Comparison of ENCODE assay signal across 8 cellular contexts in genomic region chr17:14068542-14069250, GRCh38. TPM values are rescaled to one million over a fixed set of nuclear protein-coding genes. Genes with fewer than 3 reads are reported as not detected.
A peak's percentile ranks its signal among the peaks of the same experiment; 100 is the strongest.
DNase-seq lines count a peak whose midpoint lies in the region; ATAC-seq, FAIRE-seq and TF ChIP-seq lines count a peak whose summit lies in the region.

No MANE protein-coding gene starts in this region.

- H3K27me3 Mint-ChIP-seq in activated B cell treated with CpG ODN at 0.5 μM for 24 hours = no peaks in the 10 kb centered on the region

- H3K27ac ChIP-seq in keratinocyte (ENCODE audit: control insufficient read depth, insufficient read depth, low read length) = peak overlapping the region; percentile 91
- peak overlapping the region; percentile 39 to 54 for H3K27ac ChIP-seq in thoracic aorta

- no peaks in the 10 kb centered on the region for H3K9me3 ChIP-seq in keratinocyte (ENCODE audit: control insufficient read depth, low read depth, low read length)
- no peaks in the 10 kb centered on the region for H3K9me3 ChIP-seq in thoracic aorta

- ATAC-seq in GM18909 (IDR thresholded peaks at IDR 0.05; ENCODE audit: poor library complexity, unreplicated experiment) (peak; percentile 14), HG02938 (IDR thresholded peaks at IDR 0.05; ENCODE audit: unreplicated experiment) (peak; percentile 19), activated B cell treated with CpG ODN at 0.5 μM for 24 hours (ENCODE audit: low read depth) (peak; percentile 10), thoracic aorta (ENCODE audit: insufficient number of reproducible peaks, low FRiP score, low read depth) (no peak)

- no peaks in the 10 kb centered on the region for H4K20me1 ChIP-seq in keratinocyte (ENCODE audit: control insufficient read depth, extremely low read depth, insufficient read depth, low read length)

- H3K9ac ChIP-seq in keratinocyte (ENCODE audit: control insufficient read depth, extremely low read depth, insufficient read depth, low read length) = peak overlapping the region; percentile 95

- dilution Hi-C loops in keratinocyte (cut with MboI; ENCODE audit: extremely low pct_ligation_motif_present, low sequenced_read_pairs) = no loop called here

- TF ChIP-seq CTCF in activated B cell treated with CpG ODN at 0.5 μM for 24 hours (IDR thresholded peaks at IDR 0.05) = no peak
- no peak for TF ChIP-seq CTCF in keratinocyte (optimal IDR thresholded peaks at IDR 0.05 in 1 of 3, IDR thresholded peaks at IDR 0.05 in 1 of 3, conservative IDR thresholded peaks at IDR 0.05 in 1 of 3; ENCODE audit: extremely low read depth in 1 of 3, insufficient read depth in 2 of 3, low read length in 3 of 3)
- no peak for TF ChIP-seq CTCF in thoracic aorta (IDR thresholded peaks at IDR 0.05)

- peaks cover 25% of the 10 kb centered on the region for H3K36me3 Mint-ChIP-seq in activated B cell treated with CpG ODN at 0.5 μM for 24 hours (ENCODE audit: low read depth)

- peaks cover 33% of the 10 kb centered on the region for H3K4me1 Mint-ChIP-seq in activated B cell treated with CpG ODN at 0.5 μM for 24 hours

- H3K27ac Mint-ChIP-seq in activated B cell treated with CpG ODN at 0.5 μM for 24 hours = peak overlapping the region; percentile 90

- no peaks in the 10 kb centered on the region for H3K27me3 ChIP-seq in keratinocyte (ENCODE audit: control insufficient read depth, extremely low read depth, insufficient read depth, low read length)
- no peaks in the 10 kb centered on the region for H3K27me3 ChIP-seq in thoracic aorta (replicated peaks; ENCODE audit: insufficient read depth)

- H3K4me3 Mint-ChIP-seq in activated B cell treated with CpG ODN at 0.5 μM for 24 hours = peak overlapping the region; percentile 97

- peak overlapping the region; percentile 89 to 99 (median 92) for H3K4me3 ChIP-seq in keratinocyte (ENCODE audit: control insufficient read depth in 2 of 3, extremely low read depth in 1 of 3, insufficient read depth in 2 of 3, low read depth in 1 of 3, low read length in 3 of 3)
- peak overlapping the region; percentile 75 for H3K4me3 ChIP-seq in thoracic aorta

- H3K36me3 ChIP-seq in keratinocyte (ENCODE audit: control insufficient read depth in 2 of 2, extremely low read depth in 1 of 2, insufficient read depth in 2 of 2, low read length in 2 of 2) = no peaks in the 10 kb centered on the region
- H3K36me3 ChIP-seq in thoracic aorta = no peaks in the 10 kb centered on the region

- H3K79me2 ChIP-seq in keratinocyte (ENCODE audit: control insufficient read depth, insufficient read depth, low read length) = peaks cover 62% of the 10 kb centered on the region

- peak overlapping the region; percentile 72 for H3K4me2 ChIP-seq in keratinocyte (ENCODE audit: control insufficient read depth, extremely low read depth, insufficient read depth, low read depth, low read length)

- POLR2A ChIA-PET in activated B cell treated with CpG ODN at 0.5 μM for 24 hours (lab: Charles Lee) = interaction anchor here (0.6 to 1.5 kb wide), 3 partner anchors 14 to 462 kb away, joined by 4 to 5 read pairs (median 5); no protein-coding TSS in a partner anchor

- H3K9me3 Mint-ChIP-seq in activated B cell treated with CpG ODN at 0.5 μM for 24 hours = peaks cover 3% of the 10 kb centered on the region

- H3K4me1 ChIP-seq in keratinocyte (ENCODE audit: control insufficient read depth, extremely low read depth, insufficient read depth, low read length) (peaks cover 23% of the 10 kb centered on the region), thoracic aorta (ENCODE audit: control insufficient read depth in 1 of 2, low read depth in 2 of 2) (peaks cover 11 to 25% of the 10 kb centered on the region in 2 donors)

- H2AFZ ChIP-seq in keratinocyte (ENCODE audit: control insufficient read depth, low read length) = peak overlapping the region; percentile 100

- FAIRE-seq in keratinocyte (lab: Jason Lieb, UNC) = no peak

- DNase-seq in activated B cell treated with CpG ODN at 0.5 μM for 24 hours (no peak), keratinocyte (ENCODE audit: low read depth, low spot score) (no peak), thoracic aorta (ENCODE audit: low spot score) (no peak), foreskin melanocyte (no peak), NCI-H345 treated with DMSO at 0.1 percent for 48 hours (lab: John Stamatoyannopoulos, UW; ENCODE audit: unreplicated experiment) (no peak), COLO668 (lab: John Stamatoyannopoulos, UW; ENCODE audit: unreplicated experiment) (no peak)

- CTCF ChIA-PET in activated B cell treated with CpG ODN at 0.5 μM for 24 hours (lab: Charles Lee) = no interaction called here

- intact Hi-C loops in activated B cell treated with CpG ODN at 0.5 μM for 24 hours (cut with micrococcal nuclease) = loop anchor here (1.0 to 5.0 kb wide), 4 partner anchors 137 to 359 kb away; partner anchors contain the start of gene HS3ST3B1

- H3K9me1 ChIP-seq in keratinocyte (ENCODE audit: control insufficient read depth, extremely low read depth, insufficient read depth, low read length) = no peaks in the 10 kb centered on the region

RNA-seq across cellular contexts. Expression of gene COX10, which starts 0.6 kb away (rescaled TPM):
- total RNA-seq in activated B cell treated with CpG ODN at 0.5 μM for 24 hours (19.4 and 20.8 TPM in 2 replicates), thoracic aorta (10 to 100 TPM in 1 of 2 donors, 1 to 10 TPM in 1; 8.7 to 26.5 TPM)
- 10.3 to 15.6 TPM (median 14.3 TPM) in 3 replicates for polyA plus RNA-seq in keratinocyte
- 8.0 TPM for polyA plus RNA-seq in keratinocyte (2011; ENCODE audit: low read depth)
- polyA plus RNA-seq in keratinocyte (2011; cell fraction: cytosol; rRNA removed) = 13.1 and 14.8 TPM in 2 replicates
- 9.8 and 10.9 TPM in 2 replicates for polyA plus RNA-seq in keratinocyte (2011; cell fraction: nucleus; rRNA removed)
- polyA plus RNA-seq in keratinocyte (2012; ENCODE audit: low replicate concordance) = 8.6 and 11.3 TPM in 2 replicates
- 13.8 to 17.6 TPM (median 17.0 TPM) in 3 replicates for polyA minus RNA-seq in keratinocyte
- polyA minus RNA-seq in keratinocyte (2011; cell fraction: cytosol; rRNA and poly(A)+ RNA removed) = 22.6 TPM
- polyA minus RNA-seq in keratinocyte (2011; cell fraction: nucleus; rRNA and poly(A)+ RNA removed) = 10.2 and 20.2 TPM in 2 replicates
